ENCODE assay signal across 8 cellular contexts in genomic region chr14:105419055-105419304, GRCh38. TPM values are rescaled to one million over a fixed set of nuclear protein-coding genes. Genes with fewer than 3 reads are reported as not detected.
DNase-seq lines count a peak whose midpoint lies in the region; ATAC-seq and TF ChIP-seq lines count a peak whose summit lies in the region.

No MANE protein-coding gene starts in this region.

- peak overlapping the region; percentile 52; the same call in 1 of the 2 replicates for H3K9ac ChIP-seq in MM.1S (ENCODE audit: low read length)

- H3K4me3 Mint-ChIP-seq in CD4-positive, alpha-beta T cell, result peak overlapping the region; percentile 79

- TF ChIP-seq CTCF in CD4-positive, alpha-beta T cell (IDR thresholded peaks at IDR 0.05), result no peak
- no peak for TF ChIP-seq CTCF in MM.1S (IDR thresholded peaks at IDR 0.05; ENCODE audit: low read length)

- peaks cover 41% of the 10 kb centered on the region for H3K4me1 Mint-ChIP-seq in CD4-positive, alpha-beta T cell (ENCODE audit: low read depth)

- peak overlapping the region; percentile 77; the same call in 1 of the 2 replicates for H3K4me2 ChIP-seq in MM.1S (ENCODE audit: low read depth, low read length)

- H3K4me1 ChIP-seq in MM.1S (ENCODE audit: low read length) (no peaks in the 10 kb centered on the region), neuron (ENCODE audit: insufficient read depth, low read length) (peaks cover 26% of the 10 kb centered on the region)
- peaks cover 29% of the 10 kb centered on the region for H3K4me1 ChIP-seq in effector memory CD4-positive, alpha-beta T cell (ENCODE audit: control insufficient read depth, insufficient read depth, low read length, poor library complexity, severe bottlenecking)

- intact Hi-C loops in CD4-positive, alpha-beta T cell (cut with DNase I, micrococcal nuclease), result no loop called here

- no peak for DNase-seq in CD4-positive, alpha-beta T cell
- DNase-seq in MM.1S (no peak), OCI-M1 (lab: John Stamatoyannopoulos, UW) (no peak), GF-D8 (lab: John Stamatoyannopoulos, UW) (no peak), ureter (ENCODE audit: low spot score) (no peak)
- DNase-seq in effector memory CD4-positive, alpha-beta T cell, result no peak

- CTCF ChIA-PET in CD4-positive, alpha-beta T cell (lab: Charles Lee), result interaction anchor here (1.4 kb wide), 1 partner anchor 48 kb away, joined by 4 read pairs; no protein-coding TSS in a partner anchor

- peak overlapping the region; percentile 59 for H3K4me3 ChIP-seq in MM.1S (ENCODE audit: low read length)
- peak overlapping the region; percentile 68 for H3K4me3 ChIP-seq in effector memory CD4-positive, alpha-beta T cell (ENCODE audit: insufficient read depth, low read depth, low read length, poor library complexity, severe bottlenecking)
- H3K4me3 ChIP-seq in neuron (ENCODE audit: low read length), result peak overlapping the region; percentile 82

- H3K36me3 Mint-ChIP-seq in CD4-positive, alpha-beta T cell (ENCODE audit: low read depth), result peaks cover 5% of the 10 kb centered on the region

- H3K9me3 ChIP-seq in CD4-positive, alpha-beta T cell (ENCODE audit: control insufficient read depth, low read length), result no peaks in the 10 kb centered on the region
- H3K9me3 ChIP-seq in MM.1S (replicated peaks; ENCODE audit: insufficient read depth, low read length) (no peaks in the 10 kb centered on the region), neuron (ENCODE audit: low read length) (no peaks in the 10 kb centered on the region)
- H3K9me3 ChIP-seq in effector memory CD4-positive, alpha-beta T cell (ENCODE audit: control insufficient read depth, low read length), result no peaks in the 10 kb centered on the region

- H3F3A ChIP-seq in MM.1S (ENCODE audit: insufficient read depth, low read length), result no peaks in the 10 kb centered on the region

- POLR2A ChIA-PET in CD4-positive, alpha-beta T cell (lab: Charles Lee), result no interaction called here

- H3K27me3 ChIP-seq in CD4-positive, alpha-beta T cell (ENCODE audit: control insufficient read depth, insufficient read depth, low read length), result peaks cover 3% of the 10 kb centered on the region
- H3K27me3 ChIP-seq in MM.1S (replicated peaks; ENCODE audit: insufficient read depth, low read length) (no peaks in the 10 kb centered on the region; the same call in 1 of the 2 replicates), neuron (ENCODE audit: insufficient read depth, low read length) (no peaks in the 10 kb centered on the region)
- no peaks in the 10 kb centered on the region for H3K27me3 ChIP-seq in effector memory CD4-positive, alpha-beta T cell (replicated peaks; ENCODE audit: control insufficient read depth, insufficient read depth, low read length, poor library complexity, severe bottlenecking)

- H2AFZ ChIP-seq in MM.1S (ENCODE audit: low read length), result peak overlapping the region; percentile 89; the same call in 1 of the 2 replicates
- peak overlapping the region; percentile 74 for H2AFZ ChIP-seq in neuron (ENCODE audit: low read depth, low read length)

- no peak for ATAC-seq in CD4-positive, alpha-beta T cell (ENCODE audit: poor library complexity)
- ATAC-seq in HG02870 (IDR thresholded peaks at IDR 0.05; ENCODE audit: unreplicated experiment), result no peak

- H4K20me1 ChIP-seq in MM.1S (ENCODE audit: insufficient read depth, low read length), result no peaks in the 10 kb centered on the region

- H3K9me3 Mint-ChIP-seq in CD4-positive, alpha-beta T cell, result no peaks in the 10 kb centered on the region

- no peaks in the 10 kb centered on the region for H3K9me2 ChIP-seq in MM.1S (replicated peaks; ENCODE audit: insufficient read depth, low read length)

- H3K36me3 ChIP-seq in MM.1S (replicated peaks; ENCODE audit: insufficient read depth, low read length), result no peaks in the 10 kb centered on the region
- no peaks in the 10 kb centered on the region for H3K36me3 ChIP-seq in effector memory CD4-positive, alpha-beta T cell (ENCODE audit: control insufficient read depth, insufficient read depth, low read length)
- H3K36me3 ChIP-seq in neuron (ENCODE audit: insufficient read depth, low read length), result peaks cover 2% of the 10 kb centered on the region

- H3K27ac ChIP-seq in CD4-positive, alpha-beta T cell (ENCODE audit: low read depth, low read length), result no peak overlapping the region
- H3K27ac ChIP-seq in MM.1S (ENCODE audit: low read length), result no peak overlapping the region
- no peak overlapping the region for H3K27ac ChIP-seq in effector memory CD4-positive, alpha-beta T cell (ENCODE audit: insufficient read depth, low read length, poor library complexity, severe bottlenecking)

- no peaks in the 10 kb centered on the region for H3K27me3 Mint-ChIP-seq in CD4-positive, alpha-beta T cell

- peak overlapping the region; percentile 47 for H3K27ac Mint-ChIP-seq in CD4-positive, alpha-beta T cell

- peaks cover 33% of the 10 kb centered on the region for H3K79me2 ChIP-seq in MM.1S (ENCODE audit: low read length)

RNA-seq across cellular contexts. Expression of gene MTA1, which starts 0.6 kb away (rescaled TPM):
- total RNA-seq in CD4-positive, alpha-beta T cell, result 100 to 1,000 TPM; 107 to 113 TPM
- total RNA-seq in ureter, result 169 TPM

RNA-seq across cellular contexts. Expression of gene TEX22, which starts 20.6 kb away (rescaled TPM):
- 1 to 10 TPM; 1.3 to 2.8 TPM for total RNA-seq in CD4-positive, alpha-beta T cell
- total RNA-seq in ureter, result 6.2 TPM

RNA-seq across cellular contexts. Expression of gene CRIP2, which starts 55.6 kb away (rescaled TPM):
- total RNA-seq in CD4-positive, alpha-beta T cell, result 10 to 100 TPM; 62.5 to 68.3 TPM
- 186 TPM for total RNA-seq in ureter
